In the genomic region with DNA sequence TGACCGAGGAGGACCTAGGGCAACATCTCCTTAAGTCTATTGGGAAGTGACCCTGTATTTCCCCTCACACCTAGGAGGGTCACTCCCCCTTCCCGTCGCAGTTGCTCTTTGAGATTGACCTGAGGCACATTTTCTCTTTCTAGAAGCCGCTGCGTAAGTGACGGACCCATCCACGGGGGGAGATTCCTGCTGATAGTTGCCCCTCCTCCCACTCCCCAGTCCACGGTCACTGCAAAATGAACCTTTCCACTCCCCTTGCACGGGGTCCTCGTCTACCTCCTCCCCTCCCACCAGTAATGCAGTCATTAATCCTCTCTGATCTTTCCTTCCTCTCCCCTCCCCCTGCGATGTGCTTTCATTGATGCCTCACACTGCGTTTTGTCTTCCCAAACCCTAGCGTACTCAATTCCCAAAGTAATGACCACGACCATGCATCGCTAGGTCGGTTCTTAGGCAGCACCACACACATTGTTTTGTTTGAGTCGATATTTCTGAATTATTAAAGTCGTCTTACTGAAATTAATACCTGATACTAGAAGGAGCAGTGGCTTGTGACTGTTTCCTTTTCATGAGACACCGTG, we compare ENCODE assay signal across 8 cellular contexts. TPM values are rescaled to one million over a fixed set of nuclear protein-coding genes. Genes with fewer than 3 reads are reported as not detected.
DNase-seq lines count a peak whose midpoint lies in the region; ATAC-seq and TF ChIP-seq lines count a peak whose summit lies in the region.

No MANE protein-coding gene starts in this region.

- no peaks in the 10 kb centered on the region for H3K36me3 ChIP-seq in CD4-positive, CD25-positive, alpha-beta regulatory T cell (ENCODE audit: control insufficient read depth, insufficient read depth, low read length)
- H3K36me3 ChIP-seq in osteoblast (ENCODE audit: insufficient read depth, low read length) = no peaks in the 10 kb centered on the region

- H3K4me3 Mint-ChIP-seq in CD4-positive, CD25-positive, alpha-beta regulatory T cell = peak overlapping the region; percentile 94 to 99 (median 96)

- no peaks in the 10 kb centered on the region for H3K9me3 ChIP-seq in CD4-positive, CD25-positive, alpha-beta regulatory T cell (ENCODE audit: control insufficient read depth in 2 of 2, low read length in 2 of 2)
- no peaks in the 10 kb centered on the region for H3K9me3 ChIP-seq in osteoblast (ENCODE audit: low read depth, low read length)

- peaks cover 39 to 54% (median 46%) of the 10 kb centered on the region in 4 donors for H3K4me1 Mint-ChIP-seq in CD4-positive, CD25-positive, alpha-beta regulatory T cell

- no peaks in the 10 kb centered on the region for H3K36me3 Mint-ChIP-seq in CD4-positive, CD25-positive, alpha-beta regulatory T cell
- peaks cover 20% of the 10 kb centered on the region in 2 donors for H3K36me3 Mint-ChIP-seq in activated naive CD4-positive, alpha-beta T cell treated with anti-CD3 and anti-CD28 coated beads, Interleukin-2, amount 50 U/mL, for 72 hours

- peak; percentile 22 to 54 (median 24) for DNase-seq in CD4-positive, CD25-positive, alpha-beta regulatory T cell
- peak; percentile 4 for DNase-seq in GM19238 (ENCODE audit: insufficient read length, low spot score)
- DNase-seq in NCI-H748 treated with DMSO at 0.1 percent for 48 hours (lab: John Stamatoyannopoulos, UW) = peak; percentile 47
- peak in 1 of 2 donors; percentile 15 for DNase-seq in activated naive CD4-positive, alpha-beta T cell treated with anti-CD3 and anti-CD28 coated beads, Interleukin-2, amount 50 U/mL, for 72 hours (ENCODE audit: low spot score in 2 of 2)
- DNase-seq in Right ventricle myocardium superior = no peak
- peak; percentile 21 for DNase-seq in osteoblast (ENCODE audit: insufficient read length, low spot score, missing footprints)
- no peak for DNase-seq in effector CD8-positive, alpha-beta T cell (lab: John Stamatoyannopoulos, UW)

- peaks cover 26% of the 10 kb centered on the region for H3K27me3 Mint-ChIP-seq in CD4-positive, CD25-positive, alpha-beta regulatory T cell

- no peak for TF ChIP-seq CTCF in osteoblast (IDR thresholded peaks at IDR 0.05; ENCODE audit: extremely low read depth, low read depth, low read length)

- H3K4me1 ChIP-seq in CD4-positive, CD25-positive, alpha-beta regulatory T cell (ENCODE audit: control insufficient read depth, insufficient read depth, low read length, poor library complexity, severe bottlenecking) = peaks cover 26% of the 10 kb centered on the region
- peaks cover 33% of the 10 kb centered on the region for H3K4me1 ChIP-seq in osteoblast (ENCODE audit: insufficient read depth, low read length)

- peak overlapping the region; percentile 90 for H3K27ac ChIP-seq in CD4-positive, CD25-positive, alpha-beta regulatory T cell (ENCODE audit: insufficient read depth, low read length, poor library complexity, severe bottlenecking)
- H3K27ac ChIP-seq in osteoblast (ENCODE audit: low read depth, low read length) = peak overlapping the region; percentile 86

- H3K27ac Mint-ChIP-seq in CD4-positive, CD25-positive, alpha-beta regulatory T cell = peak overlapping the region; percentile 94 to 100 (median 97)
- H3K27ac Mint-ChIP-seq in activated naive CD4-positive, alpha-beta T cell treated with anti-CD3 and anti-CD28 coated beads, Interleukin-2, amount 50 U/mL, for 72 hours = peak overlapping the region; percentile 93 to 99

- peaks cover 0 to 2% (median 0%) of the 10 kb centered on the region in 7 donors for H3K9me3 Mint-ChIP-seq in CD4-positive, CD25-positive, alpha-beta regulatory T cell
- H3K9me3 Mint-ChIP-seq in activated naive CD4-positive, alpha-beta T cell treated with anti-CD3 and anti-CD28 coated beads, Interleukin-2, amount 50 U/mL, for 72 hours = no peaks in the 10 kb centered on the region

- peak overlapping the region; percentile 94 for H3K4me3 ChIP-seq in CD4-positive, CD25-positive, alpha-beta regulatory T cell (ENCODE audit: low read depth, low read length)
- H3K4me3 ChIP-seq in osteoblast (ENCODE audit: insufficient read depth, low read length) = peak overlapping the region; percentile 96

- H4K20me1 ChIP-seq in osteoblast (ENCODE audit: insufficient read depth, low read length) = no peaks in the 10 kb centered on the region

- ATAC-seq in CD4-positive, CD25-positive, alpha-beta regulatory T cell (ENCODE audit: low read depth in 2 of 2) = peak; percentile 1 to 7
- ATAC-seq in HG03280 (IDR thresholded peaks at IDR 0.05; ENCODE audit: unreplicated experiment) = peak; percentile 31
- peak; percentile 33 to 44 for ATAC-seq in activated naive CD4-positive, alpha-beta T cell treated with anti-CD3 and anti-CD28 coated beads, Interleukin-2, amount 50 U/mL, for 72 hours
- peak; percentile 38 for ATAC-seq in Right ventricle myocardium superior (ENCODE audit: poor library complexity)

- peak overlapping the region; percentile 79 for H3K4me2 ChIP-seq in osteoblast (ENCODE audit: insufficient read depth, low read length)

- intact Hi-C loops in Right ventricle myocardium superior (cut with DNase I) = loop anchor here (5.0 kb wide), 1 partner anchor 83 kb away; a partner anchor contains a TSS

- H3K27me3 ChIP-seq in CD4-positive, CD25-positive, alpha-beta regulatory T cell (ENCODE audit: control insufficient read depth, insufficient read depth, low read length) = peaks cover 5% of the 10 kb centered on the region
- H3K27me3 ChIP-seq in osteoblast (ENCODE audit: insufficient read depth, low read length) = no peaks in the 10 kb centered on the region

- H3K79me2 ChIP-seq in osteoblast (ENCODE audit: insufficient read depth, low read length) = peaks cover 56% of the 10 kb centered on the region

- peak overlapping the region; percentile 77 for H2AFZ ChIP-seq in osteoblast (ENCODE audit: low read length)

RNA-seq across cellular contexts. Expression of a gene that starts 0.8 kb away (rescaled TPM):
- total RNA-seq in CD4-positive, CD25-positive, alpha-beta regulatory T cell = 64.4 TPM
- 10 to 100 TPM; 20.9 to 24.7 (median 21.6) TPM for polyA plus RNA-seq in CD4-positive, CD25-positive, alpha-beta regulatory T cell
- total RNA-seq in activated naive CD4-positive, alpha-beta T cell treated with anti-CD3 and anti-CD28 coated beads, Interleukin-2, amount 50 U/mL, for 72 hours = 10 to 100 TPM; 66.5 to 67.2 TPM
- total RNA-seq in Right ventricle myocardium superior (14.4 TPM), osteoblast (42.1 and 43.4 TPM in 2 replicates)

Comparison
In these comparisons a context has a peak if more than half of its experiments do, and no peak if none do; other contexts are left out.
1. DNase-seq: peak in CD4-positive, CD25-positive, alpha-beta regulatory T cell (3 of 3), GM19238 (single experiment), NCI-H748 treated with DMSO at 0.1 percent for 48 hours (single experiment) and osteoblast (single experiment); none in Right ventricle myocardium superior (single experiment) and effector CD8-positive, alpha-beta T cell (single experiment).
2. Peak in every context shown above with its lines, with median percentiles within 50 percentile points of each other: ATAC-seq.